In genomic region chr5:109409061-109409843, GRCh38 we compare ENCODE assay signal across 8 cellular contexts. TPM values are rescaled to one million over a fixed set of nuclear protein-coding genes. Genes with fewer than 3 reads are reported as not detected.
DNase-seq lines count a peak whose midpoint lies in the region; ATAC-seq and TF ChIP-seq lines count a peak whose summit lies in the region.

No MANE protein-coding gene starts in this region.

- H3K36me3 Mint-ChIP-seq in activated naive CD8-positive, alpha-beta T cell treated with anti-CD3 and anti-CD28 coated beads, Interleukin-2, amount 10 ng/mL, durations not matched to agents 7 days and 5 days: peaks cover 15% of the 10 kb centered on the region

- H3K9me3 ChIP-seq in upper lobe of right lung: no peaks in the 10 kb centered on the region

- DNase-seq in GDM1 (lab: John Stamatoyannopoulos, UW) (peak; percentile 77), H4 (ENCODE audit: low spot score) (peak; percentile 82), LHCN-M2 (ENCODE audit: low read depth) (peak; percentile 75), SKM-1 treated with dmso at 0.1 percent for 144 hours (lab: John Stamatoyannopoulos, UW; ENCODE audit: unreplicated experiment) (peak; percentile 73), cardiac septum (ENCODE audit: low spot score) (peak; percentile 85), posterior vena cava (ENCODE audit: low spot score) (peak; percentile 90), upper lobe of right lung (peak; percentile 86)
- DNase-seq in activated naive CD8-positive, alpha-beta T cell treated with anti-CD3 and anti-CD28 coated beads, Interleukin-2, amount 10 ng/mL, durations not matched to agents 7 days and 5 days: peak; percentile 85

- peak; percentile 25 for ATAC-seq in activated naive CD8-positive, alpha-beta T cell treated with anti-CD3 and anti-CD28 coated beads, Interleukin-2, amount 10 ng/mL, durations not matched to agents 7 days and 5 days (ENCODE audit: low read depth)
- peak; percentile 48 for ATAC-seq in upper lobe of right lung

- intact Hi-C loops in cardiac septum (cut with DNase I): loop anchor here (2.0 kb wide), 1 partner anchor 304 kb away; no protein-coding TSS in a partner anchor
- intact Hi-C loops in posterior vena cava (cut with DNase I): no loop called here
- intact Hi-C loops in upper lobe of right lung (cut with DNase I): no loop called here

- TF ChIP-seq CTCF in upper lobe of right lung (IDR thresholded peaks at IDR 0.05): no peak

- H3K4me1 Mint-ChIP-seq in activated naive CD8-positive, alpha-beta T cell treated with anti-CD3 and anti-CD28 coated beads, Interleukin-2, amount 10 ng/mL, durations not matched to agents 7 days and 5 days: peaks cover 30% of the 10 kb centered on the region

- H3K4me3 Mint-ChIP-seq in activated naive CD8-positive, alpha-beta T cell treated with anti-CD3 and anti-CD28 coated beads, Interleukin-2, amount 10 ng/mL, durations not matched to agents 7 days and 5 days: peak overlapping the region; percentile 95

- no peaks in the 10 kb centered on the region for H3K27me3 Mint-ChIP-seq in activated naive CD8-positive, alpha-beta T cell treated with anti-CD3 and anti-CD28 coated beads, Interleukin-2, amount 10 ng/mL, durations not matched to agents 7 days and 5 days

- H3K4me1 ChIP-seq in upper lobe of right lung: peaks cover 32% of the 10 kb centered on the region

- H3K27me3 ChIP-seq in upper lobe of right lung: no peaks in the 10 kb centered on the region

- peak overlapping the region; percentile 100 for H3K27ac Mint-ChIP-seq in activated naive CD8-positive, alpha-beta T cell treated with anti-CD3 and anti-CD28 coated beads, Interleukin-2, amount 10 ng/mL, durations not matched to agents 7 days and 5 days

- POLR2A ChIA-PET in activated naive CD8-positive, alpha-beta T cell treated with anti-CD3 and anti-CD28 coated beads, Interleukin-2, amount 10 ng/mL, durations not matched to agents 7 days and 5 days (lab: Charles Lee): interaction anchor here (1.0 to 2.1 kb wide), 3 partner anchors 281 to 1028 kb away, joined by 4 to 10 read pairs (median 8); partner anchors contain the start of genes FBXL17 and MAN2A1

- H3K9me3 Mint-ChIP-seq in activated naive CD8-positive, alpha-beta T cell treated with anti-CD3 and anti-CD28 coated beads, Interleukin-2, amount 10 ng/mL, durations not matched to agents 7 days and 5 days: peaks cover 5% of the 10 kb centered on the region

- peak overlapping the region; percentile 98 for H3K27ac ChIP-seq in upper lobe of right lung

- H3K36me3 ChIP-seq in upper lobe of right lung: no peaks in the 10 kb centered on the region

- H3K4me3 ChIP-seq in upper lobe of right lung: peak overlapping the region; percentile 80

RNA-seq across cellular contexts. Expression of gene PJA2, which starts 0.5 kb away (rescaled TPM):
- total RNA-seq in H4 (2014; rRNA removed; shearing (Covaris generic)): 33.9 and 44.2 TPM in 2 replicates
- total RNA-seq in LHCN-M2 (2014; rRNA removed): 51.7 and 58.4 TPM in 2 replicates
- polyA plus RNA-seq in LHCN-M2 (2012): 26.7 TPM
- 10 to 100 TPM; 72.2 to 75.6 TPM for total RNA-seq in activated naive CD8-positive, alpha-beta T cell treated with anti-CD3 and anti-CD28 coated beads, Interleukin-2, amount 10 ng/mL, durations not matched to agents 7 days and 5 days
- 98.2 TPM for total RNA-seq in cardiac septum
- total RNA-seq in posterior vena cava: 100 to 1,000 TPM; 171 to 193 TPM
- 93.9 TPM for total RNA-seq in upper lobe of right lung

Comparison
In these comparisons a context has a peak if more than half of its experiments do, and no peak if none do; other contexts are left out.
1. Peak in every context shown above with its lines: DNase-seq, ATAC-seq, H3K4me3 ChIP-seq and H3K27ac ChIP-seq.